30 cellular contexts compared by ENCODE assay signal in the genomic region with DNA sequence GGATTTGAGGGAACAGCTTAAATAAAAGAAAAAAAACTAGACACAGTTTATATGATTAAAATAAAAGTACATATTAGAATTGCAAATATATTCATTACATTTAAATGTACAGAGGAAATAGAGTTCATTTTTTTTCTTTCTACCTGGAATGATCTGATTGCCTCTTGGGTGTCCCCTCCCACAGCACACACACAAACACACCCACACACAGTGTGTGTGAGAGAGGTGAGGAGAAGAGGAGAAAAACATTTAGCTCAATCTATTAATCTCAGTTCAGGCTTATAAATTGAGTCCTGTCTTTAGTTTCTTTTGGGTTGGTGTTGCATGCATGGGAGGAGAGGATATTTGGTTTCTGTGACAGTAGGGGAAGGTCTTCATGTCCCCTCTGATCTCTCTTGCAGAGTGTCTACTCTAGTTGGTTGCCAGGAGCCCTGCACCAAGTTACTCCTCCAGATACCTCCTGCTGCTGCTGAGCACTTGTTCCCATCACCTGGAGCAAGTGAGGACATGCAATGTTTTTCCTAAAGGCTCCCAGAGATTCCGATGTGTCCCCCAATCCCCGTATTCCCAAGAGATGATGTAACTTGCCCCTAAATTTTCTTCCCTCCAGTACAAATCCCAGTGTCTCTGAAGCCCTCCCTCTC. TPM values are rescaled to one million over a fixed set of nuclear protein-coding genes. Genes with fewer than 3 reads are reported as not detected.
"Had no signal": no experiment of that assay in that cellular context is flagged by ENCODE, and none has a peak within 500 bp of the region (broad histone marks: within the 10 kb centered on the region; RNA-seq: fewer than 3 reads in every experiment).

No MANE protein-coding gene starts in this region.

- ATAC-seq: activated naive CD8-positive, alpha-beta T cell treated with anti-CD3 and anti-CD28 coated beads, Interleukin-2, amount 50 U/mL, for 24 hours; activated T-cell treated with anti-CD3 and anti-CD28 coated beads, Interleukin-2, amount 50 U/mL, for 4 hours; body of pancreas; effector memory CD8-positive, alpha-beta T cell; foreskin keratinocyte; gastrocnemius medialis had no signal

- DNase-seq: activated CD4-positive, alpha-beta memory T cell treated with anti-CD3 and anti-CD28 coated beads, Interleukin-2, amount 10 ng/mL, durations not matched to agents 7 days and 5 days; activated CD4-positive, alpha-beta T cell treated with anti-CD3 and anti-CD28 coated beads for 1 hour; activated CD4-positive, alpha-beta T cell treated with anti-CD3 and anti-CD28 coated beads for 4 hours; activated CD4-positive, alpha-beta T cell treated with anti-CD3 and anti-CD28 coated beads, Interleukin-2, amount 10 ng/mL, durations not matched to agents 7 days and 5 days; activated CD4-positive, alpha-beta T cell treated with anti-CD3 and anti-CD28 coated beads, Interleukin-2, amount 50 U/mL, for 4 hours; activated CD8-positive, alpha-beta memory T cell treated with anti-CD3 and anti-CD28 coated beads, Interleukin-2, amount 50 U/mL, for 48 hours; activated effector memory CD4-positive, alpha-beta T cell treated with anti-CD3 and anti-CD28 coated beads, Interleukin-2, amount 50 U/mL, for 16 hours; activated naive CD4-positive, alpha-beta T cell treated with anti-CD3 and anti-CD28 coated beads for 36 hours; activated naive CD8-positive, alpha-beta T cell treated with anti-CD3 and anti-CD28 coated beads for 36 hours; activated naive CD8-positive, alpha-beta T cell treated with anti-CD3 and anti-CD28 coated beads, Interleukin-2, amount 50 U/mL, for 24 hours; activated T-cell treated with anti-CD3 and anti-CD28 coated beads for 4 hours; activated T-cell treated with anti-CD3 and anti-CD28 coated beads, Interleukin-2, amount 50 U/mL, for 4 hours; adrenal gland; amygdala; aorta; body of pancreas; cortex of kidney; dermis blood vessel endothelial cell; effector CD4-positive, alpha-beta T cell; effector memory CD8-positive, alpha-beta T cell; erythroblast; foreskin keratinocyte; gastrocnemius medialis; glutamatergic neuron; T-helper 2 cell had no signal

- H3K27me3 Mint-ChIP-seq: activated CD4-positive, alpha-beta memory T cell treated with anti-CD3 and anti-CD28 coated beads, Interleukin-2, amount 10 ng/mL, durations not matched to agents 7 days and 5 days; activated CD4-positive, alpha-beta T cell treated with anti-CD3 and anti-CD28 coated beads, Interleukin-2, amount 10 ng/mL, durations not matched to agents 7 days and 5 days; activated naive CD4-positive, alpha-beta T cell treated with anti-CD3 and anti-CD28 coated beads, Interleukin-2, amount 50 U/mL, for 24 hours; activated naive CD8-positive, alpha-beta T cell treated with anti-CD3 and anti-CD28 coated beads for 36 hours; activated naive CD8-positive, alpha-beta T cell treated with anti-CD3 and anti-CD28 coated beads, Interleukin-2, amount 50 U/mL, for 24 hours; effector memory CD8-positive, alpha-beta T cell had no signal

- H3K4me1 ChIP-seq: adrenal gland, esophagus muscularis mucosa, foreskin keratinocyte, gastrocnemius medialis had no signal

- H3K27ac ChIP-seq: adrenal gland, body of pancreas, esophagus muscularis mucosa, foreskin keratinocyte, gastrocnemius medialis had no signal

- H3K4me3 Mint-ChIP-seq: activated CD4-positive, alpha-beta memory T cell treated with anti-CD3 and anti-CD28 coated beads, Interleukin-2, amount 10 ng/mL, durations not matched to agents 7 days and 5 days; activated CD4-positive, alpha-beta T cell treated with anti-CD3 and anti-CD28 coated beads, Interleukin-2, amount 10 ng/mL, durations not matched to agents 7 days and 5 days; activated naive CD4-positive, alpha-beta T cell treated with anti-CD3 and anti-CD28 coated beads for 36 hours; activated naive CD4-positive, alpha-beta T cell treated with anti-CD3 and anti-CD28 coated beads, Interleukin-2, amount 50 U/mL, for 24 hours; activated naive CD8-positive, alpha-beta T cell treated with anti-CD3 and anti-CD28 coated beads for 36 hours; activated naive CD8-positive, alpha-beta T cell treated with anti-CD3 and anti-CD28 coated beads, Interleukin-2, amount 50 U/mL, for 24 hours; activated T-cell treated with anti-CD3 and anti-CD28 coated beads, Interleukin-2, amount 50 U/mL, for 4 hours; effector memory CD8-positive, alpha-beta T cell had no signal

- H3K36me3 Mint-ChIP-seq: activated naive CD4-positive, alpha-beta T cell treated with anti-CD3 and anti-CD28 coated beads, Interleukin-2, amount 50 U/mL, for 24 hours; activated naive CD8-positive, alpha-beta T cell treated with anti-CD3 and anti-CD28 coated beads for 36 hours had no signal

- H3K4me1 Mint-ChIP-seq: activated CD4-positive, alpha-beta memory T cell treated with anti-CD3 and anti-CD28 coated beads, Interleukin-2, amount 10 ng/mL, durations not matched to agents 7 days and 5 days; activated CD4-positive, alpha-beta T cell treated with anti-CD3 and anti-CD28 coated beads, Interleukin-2, amount 10 ng/mL, durations not matched to agents 7 days and 5 days; activated naive CD4-positive, alpha-beta T cell treated with anti-CD3 and anti-CD28 coated beads, Interleukin-2, amount 50 U/mL, for 24 hours; activated naive CD8-positive, alpha-beta T cell treated with anti-CD3 and anti-CD28 coated beads for 36 hours; activated naive CD8-positive, alpha-beta T cell treated with anti-CD3 and anti-CD28 coated beads, Interleukin-2, amount 50 U/mL, for 24 hours had no signal

- H3K9me3 Mint-ChIP-seq: activated naive CD4-positive, alpha-beta T cell treated with anti-CD3 and anti-CD28 coated beads for 36 hours; activated naive CD8-positive, alpha-beta T cell treated with anti-CD3 and anti-CD28 coated beads for 36 hours; activated T-helper 2 cell treated with anti-CD3 and anti-CD28 coated beads, Interferon-gamma antibody, Interleukin-2, Interleukin-4, amounts not matched to agents 10 μg/mL and 5 μg/mL and 100 μg/mL, durations not matched to agents 14 hours and 24 hours and 36 hours had no signal

- H3K36me3 ChIP-seq: adrenal gland, esophagus muscularis mucosa, gastrocnemius medialis had no signal

- H3K27ac Mint-ChIP-seq: activated CD4-positive, alpha-beta memory T cell treated with anti-CD3 and anti-CD28 coated beads, Interleukin-2, amount 10 ng/mL, durations not matched to agents 7 days and 5 days; activated CD4-positive, alpha-beta T cell treated with anti-CD3 and anti-CD28 coated beads, Interleukin-2, amount 10 ng/mL, durations not matched to agents 7 days and 5 days; activated naive CD4-positive, alpha-beta T cell treated with anti-CD3 and anti-CD28 coated beads for 36 hours; activated naive CD4-positive, alpha-beta T cell treated with anti-CD3 and anti-CD28 coated beads, Interleukin-2, amount 50 U/mL, for 24 hours; activated naive CD8-positive, alpha-beta T cell treated with anti-CD3 and anti-CD28 coated beads for 36 hours; activated naive CD8-positive, alpha-beta T cell treated with anti-CD3 and anti-CD28 coated beads, Interleukin-2, amount 50 U/mL, for 24 hours; activated T-helper 2 cell treated with anti-CD3 and anti-CD28 coated beads, Interferon-gamma antibody, Interleukin-2, Interleukin-4, amounts not matched to agents 10 μg/mL and 5 μg/mL and 100 μg/mL, durations not matched to agents 14 hours and 24 hours and 36 hours; effector memory CD8-positive, alpha-beta T cell had no signal

- H3K9me3 ChIP-seq: adrenal gland, body of pancreas, esophagus muscularis mucosa, gastrocnemius medialis had no signal

- H3K27me3 ChIP-seq: adrenal gland, body of pancreas, esophagus muscularis mucosa, foreskin keratinocyte, gastrocnemius medialis had no signal

- H3K4me3 ChIP-seq: adrenal gland, body of pancreas, esophagus muscularis mucosa, gastrocnemius medialis had no signal

RNA-seq across cellular contexts. Expression of a gene that starts 50.8 kb away (rescaled TPM):
- total RNA-seq: activated CD4-positive, alpha-beta memory T cell treated with anti-CD3 and anti-CD28 coated beads, Interleukin-2, amount 10 ng/mL, durations not matched to agents 7 days and 5 days; activated CD4-positive, alpha-beta T cell treated with anti-CD3 and anti-CD28 coated beads, Interleukin-2, amount 10 ng/mL, durations not matched to agents 7 days and 5 days; activated naive CD4-positive, alpha-beta T cell treated with anti-CD3 and anti-CD28 coated beads for 36 hours; activated naive CD8-positive, alpha-beta T cell treated with anti-CD3 and anti-CD28 coated beads for 36 hours; activated T-helper 2 cell treated with anti-CD3 and anti-CD28 coated beads, Interferon-gamma antibody, Interleukin-2, Interleukin-4, amounts not matched to agents 10 μg/mL and 5 μg/mL and 100 μg/mL, durations not matched to agents 14 hours and 24 hours and 36 hours; chondrocyte; dermis blood vessel endothelial cell; esophagus muscularis mucosa; foreskin keratinocyte; gastrocnemius medialis; T-helper 1 cell treated with Interleukin-12 subunit alpha and Interleukin-12 subunit beta and Interleukin-4 antibody, amounts not matched to agents 30 ng/mL and 1 ng/mL, for 36 hours had no signal
- polyA plus RNA-seq: foreskin keratinocyte had no signal
